Comparison of ENCODE assay signal across 8 cellular contexts in the genomic region with DNA sequence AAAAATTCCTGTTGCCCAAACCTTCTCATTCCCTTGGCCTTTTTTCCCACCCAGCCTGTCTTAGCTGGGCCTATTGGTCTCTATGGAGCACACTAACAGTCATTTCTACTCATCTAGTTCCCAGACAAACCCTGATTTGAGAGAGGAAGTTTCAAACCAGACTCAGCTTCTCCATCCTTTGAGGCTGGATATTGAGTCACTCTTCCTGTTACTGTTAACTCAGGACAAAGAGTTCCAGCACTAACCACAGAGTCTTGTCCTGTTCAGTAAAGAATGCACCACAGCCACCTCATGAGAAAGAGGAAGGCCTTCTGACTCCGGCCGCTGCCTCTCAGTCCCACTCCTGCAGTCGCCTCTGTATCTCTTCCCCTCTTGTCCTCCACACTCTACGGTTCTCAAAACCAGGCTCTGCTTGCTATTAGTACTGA.
DNase-seq lines count a peak whose midpoint lies in the region; ATAC-seq and FAIRE-seq lines count a peak whose summit lies in the region.

No MANE protein-coding gene starts in this region.

- DNase-seq in activated naive CD4-positive, alpha-beta T cell treated with anti-CD3 and anti-CD28 coated beads, Interleukin-2, amount 50 U/mL, for 72 hours (ENCODE audit: low spot score in 2 of 2) = no peak
- DNase-seq in activated naive CD4-positive, alpha-beta T cell treated with Interleukin-2 at 50 U/mL for 16 hours = no peak
- peak; percentile 99 for DNase-seq in amniotic epithelial cell (ENCODE audit: low read depth)
- peak; percentile 93 for DNase-seq in kidney tubule cell (ENCODE audit: low spot score)
- DNase-seq in urothelium cell line (ENCODE audit: low spot score) = peak; percentile 68
- DNase-seq in activated CD4-positive, CD25-positive, alpha-beta regulatory T cell (lab: John Stamatoyannopoulos, UW) = no peak
- no peak for DNase-seq in NK-92 (lab: John Stamatoyannopoulos, UW; ENCODE audit: unreplicated experiment)
- no peak for DNase-seq in SK-N-DZ (ENCODE audit: low spot score)

- peak; percentile 74 to 96 for ATAC-seq in activated naive CD4-positive, alpha-beta T cell treated with anti-CD3 and anti-CD28 coated beads, Interleukin-2, amount 50 U/mL, for 72 hours

- H3K9me3 Mint-ChIP-seq in activated naive CD4-positive, alpha-beta T cell treated with anti-CD3 and anti-CD28 coated beads, Interleukin-2, amount 50 U/mL, for 72 hours = no peaks in the 10 kb centered on the region

- H3K27ac Mint-ChIP-seq in activated naive CD4-positive, alpha-beta T cell treated with anti-CD3 and anti-CD28 coated beads, Interleukin-2, amount 50 U/mL, for 72 hours = no peak overlapping the region

- H3K36me3 Mint-ChIP-seq in activated naive CD4-positive, alpha-beta T cell treated with anti-CD3 and anti-CD28 coated beads, Interleukin-2, amount 50 U/mL, for 72 hours = no peaks in the 10 kb centered on the region

- FAIRE-seq in urothelium cell line (lab: Jason Lieb, UNC) = peak; percentile 23

Comparison
In these comparisons a context has a peak if more than half of its experiments do, and no peak if none do; other contexts are left out.
1. DNase-seq: peak in amniotic epithelial cell (single experiment), kidney tubule cell (single experiment) and urothelium cell line (single experiment); none in activated naive CD4-positive, alpha-beta T cell treated with anti-CD3 and anti-CD28 coated beads, Interleukin-2, amount 50 U/mL, for 72 hours (0 of 2), activated naive CD4-positive, alpha-beta T cell treated with Interleukin-2 at 50 U/mL for 16 hours (single experiment), activated CD4-positive, CD25-positive, alpha-beta regulatory T cell (0 of 4), NK-92 (single experiment) and SK-N-DZ (single experiment).